ENCODE assay signal across 1 cellular context in genomic region chr2:107712857-107713256, GRCh38.
TF ChIP-seq lines count a peak whose summit lies in the region.

No MANE protein-coding gene starts in this region.

TF ChIP-seq in WTC11, 78 proteins besides CTCF, POLR2A, EP300 and RAD21 (continued from another document):
- TF ChIP-seq PRDM15 (CRISPR knock-in tag; IDR thresholded peaks at IDR 0.05) (no peak), E2F4 (CRISPR knock-in tag; IDR thresholded peaks at IDR 0.05; ENCODE audit: borderline replicate concordance, low read depth) (no peak), HMGA2 (CRISPR knock-in tag; IDR thresholded peaks at IDR 0.05) (no peak)
